ENCODE assay signal across 22 cellular contexts in genomic region chr14:78178971-78179370, GRCh38.
DNase-seq lines count a peak whose midpoint lies in the region; FAIRE-seq lines count a peak whose summit lies in the region.
"Had no signal": no experiment of that assay in that cellular context is flagged by ENCODE, and none has a peak within 500 bp of the region (broad histone marks: within the 10 kb centered on the region; RNA-seq: fewer than 3 reads in every experiment).

No MANE protein-coding gene starts in this region.

- peak; percentile 82 for FAIRE-seq in urothelium cell line (lab: Jason Lieb, UNC)
- FAIRE-seq: A549, G401.6, GM12891 had no signal

- peak; percentile 18 for DNase-seq in NCI-H146 (lab: John Stamatoyannopoulos, UW)
- DNase-seq in NCI-H146 treated with DMSO at 0.1 percent for 48 hours (lab: John Stamatoyannopoulos, UW; ENCODE audit: unreplicated experiment), result no peak
- DNase-seq in activated effector memory CD4-positive, alpha-beta T cell treated with anti-CD3 and anti-CD28 coated beads, Interleukin-2, amount 50 U/mL, for 16 hours, result peak; percentile 8
- no peak for DNase-seq in activated effector memory CD4-positive, alpha-beta T cell treated with Interleukin-2 at 50 U/mL for 16 hours
- peak in 35 of 42 donors; percentile 17 to 84 (median 49) for DNase-seq in head of caudate nucleus
- no peak for DNase-seq in urothelium cell line (ENCODE audit: low spot score)
- DNase-seq in DMS153 treated with DMSO at 0.1 percent for 48 hours (lab: John Stamatoyannopoulos, UW; ENCODE audit: unreplicated experiment), result no peak
- no peak for DNase-seq in activated gamma-delta T cell (lab: John Stamatoyannopoulos, UW)
- DNase-seq: AML-193; BE2C; C1 segment of cervical spinal cord; CD4-positive, alpha-beta memory T cell; CD4-positive, CD25-positive, alpha-beta regulatory T cell; CD8-positive, alpha-beta memory T cell; COR-L47; DMS 273 treated with DMSO at 0.1 percent for 48 hours; DMS153; DMS79 treated with DMSO at 0.1 percent for 48 hours; GF-D8 had no signal

- intact Hi-C loops in head of caudate nucleus (cut with DNase I), result no loop called here

Comparison
In these comparisons a context has a peak if more than half of its experiments do, and no peak if none do; other contexts are left out.
1. DNase-seq: peak in NCI-H146 (single experiment), activated effector memory CD4-positive, alpha-beta T cell treated with anti-CD3 and anti-CD28 coated beads, Interleukin-2, amount 50 U/mL, for 16 hours (single experiment) and head of caudate nucleus (35 of 42); none in NCI-H146 treated with DMSO at 0.1 percent for 48 hours (single experiment), activated effector memory CD4-positive, alpha-beta T cell treated with Interleukin-2 at 50 U/mL for 16 hours (single experiment), urothelium cell line (single experiment), DMS153 treated with DMSO at 0.1 percent for 48 hours (single experiment) and activated gamma-delta T cell (single experiment).